ENCODE assay signal across 1 cellular context in genomic region chr2:134232461-134232860, GRCh38.
TF ChIP-seq lines count a peak whose summit lies in the region.

No MANE protein-coding gene starts in this region.

TF ChIP-seq in GM12878, 131 proteins besides CTCF, POLR2A, EP300 and RAD21 (continued from another document):
- TF ChIP-seq CUX1 (IDR thresholded peaks at IDR 0.05; ENCODE audit: insufficient replicate concordance, low read depth, low read length) = peak; percentile 17
TF ChIP-seq in GM12878: peak in this region for 4.
